In genomic region chr2:43005211-43005974, GRCh38 we compare ENCODE assay signal across 1 cellular context.
TF ChIP-seq lines count a peak whose summit lies in the region.

No MANE protein-coding gene starts in this region.

TF ChIP-seq in HepG2, 621 proteins besides CTCF, POLR2A, EP300 and RAD21 (continued from another document and continues in another):
- TF ChIP-seq ARID3A (IDR thresholded peaks at IDR 0.05; ENCODE audit: low read depth, low read length): no peak
- TF ChIP-seq ZNF7 (CRISPR knock-in tag; IDR thresholded peaks at IDR 0.05): no peak
- TF ChIP-seq PRDM4 (CRISPR knock-in tag; IDR thresholded peaks at IDR 0.05; ENCODE audit: borderline replicate concordance): no peak
- peak; percentile 53; the same call in 1 of the 2 replicates for TF ChIP-seq ZBTB26 (CRISPR knock-in tag; IDR thresholded peaks at IDR 0.05; ENCODE audit: borderline replicate concordance)
- TF ChIP-seq ZNF878 (CRISPR knock-in tag; IDR thresholded peaks at IDR 0.05): no peak
- no peak for TF ChIP-seq TCF7L2 (IDR thresholded peaks at IDR 0.05; ENCODE audit: low read depth, low read length)
- TF ChIP-seq NR2F6 (IDR thresholded peaks at IDR 0.05): peak; percentile 74
- TF ChIP-seq NR2F6 (CRISPR knock-in tag; IDR thresholded peaks at IDR 0.05): peak; percentile 81
- TF ChIP-seq ZZZ3 (CRISPR knock-in tag; IDR thresholded peaks at IDR 0.05; ENCODE audit: borderline replicate concordance): no peak
- TF ChIP-seq SNAPC4 (CRISPR knock-in tag; IDR thresholded peaks at IDR 0.05): no peak; the same call in 1 of the 2 replicates
- TF ChIP-seq SSRP1 (CRISPR knock-in tag; IDR thresholded peaks at IDR 0.05): no peak; the same call in 1 of the 2 replicates
- TF ChIP-seq ZNF749 (CRISPR knock-in tag; IDR thresholded peaks at IDR 0.05; ENCODE audit: borderline replicate concordance): no peak
- peak; percentile 91 for TF ChIP-seq BRD4 (CRISPR knock-in tag; IDR thresholded peaks at IDR 0.05)
- no peak for TF ChIP-seq GPN1 (CRISPR knock-in tag; IDR thresholded peaks at IDR 0.05; ENCODE audit: borderline replicate concordance)
- no peak for TF ChIP-seq MBD4 (IDR thresholded peaks at IDR 0.05; ENCODE audit: borderline replicate concordance, low read length)
- TF ChIP-seq ZNF652 (CRISPR knock-in tag; IDR thresholded peaks at IDR 0.05; ENCODE audit: borderline replicate concordance, low read depth): no peak; the same call in 1 of the 2 replicates
- TF ChIP-seq ZSCAN20 (CRISPR knock-in tag; IDR thresholded peaks at IDR 0.05; ENCODE audit: borderline replicate concordance): no peak
- TF ChIP-seq RORA (CRISPR knock-in tag; IDR thresholded peaks at IDR 0.05): no peak
- no peak for TF ChIP-seq ZNF234 (CRISPR knock-in tag; conservative IDR thresholded peaks at IDR 0.05)
- TF ChIP-seq ZBTB2 (CRISPR knock-in tag; IDR thresholded peaks at IDR 0.05; ENCODE audit: low read depth): no peak
- no peak for TF ChIP-seq TFDP2 (CRISPR knock-in tag; IDR thresholded peaks at IDR 0.05)
- no peak for TF ChIP-seq HNRNPLL (IDR thresholded peaks at IDR 0.05; ENCODE audit: low read depth, low read length, poor library complexity, severe bottlenecking)
- TF ChIP-seq GABPA (IDR thresholded peaks at IDR 0.05; ENCODE audit: low read depth, low read length): no peak
- TF ChIP-seq GABPA (CRISPR knock-in tag; IDR thresholded peaks at IDR 0.05; ENCODE audit: low read depth): no peak
- peak; percentile 74 for TF ChIP-seq UBTF (CRISPR knock-in tag; IDR thresholded peaks at IDR 0.05)
- no peak for TF ChIP-seq ZFP36L2 (CRISPR knock-in tag; IDR thresholded peaks at IDR 0.05)
- TF ChIP-seq KLF11 (CRISPR knock-in tag; IDR thresholded peaks at IDR 0.05): peak; percentile 84; the same call in 1 of the 2 replicates
- peak; percentile 61; the same call in 1 of the 2 replicates for TF ChIP-seq ZNF558 (CRISPR knock-in tag; IDR thresholded peaks at IDR 0.05; ENCODE audit: borderline replicate concordance)
- no peak; the same call in 1 of the 2 replicates for TF ChIP-seq DMTF1 (CRISPR knock-in tag; IDR thresholded peaks at IDR 0.05)
- no peak for TF ChIP-seq CREB1 (IDR thresholded peaks at IDR 0.05)
- no peak for TF ChIP-seq CREB1 (CRISPR knock-in tag; IDR thresholded peaks at IDR 0.05)
- no peak for TF ChIP-seq NR1H2 (CRISPR knock-in tag; IDR thresholded peaks at IDR 0.05; ENCODE audit: borderline replicate concordance, low read depth)
- peak; percentile 96 for TF ChIP-seq U2AF1 (optimal IDR thresholded peaks at IDR 0.05; ENCODE audit: low read depth, low read length)
- no peak for TF ChIP-seq PAX8 (CRISPR knock-in tag; IDR thresholded peaks at IDR 0.05; ENCODE audit: borderline replicate concordance)
- TF ChIP-seq BHLHE40 (IDR thresholded peaks at IDR 0.05; ENCODE audit: low read length): no peak
- peak; percentile 81; the same call in 1 of the 2 replicates for TF ChIP-seq KDM3A (CRISPR knock-in tag; IDR thresholded peaks at IDR 0.05; ENCODE audit: low read depth)
- TF ChIP-seq ZHX1 (CRISPR knock-in tag; IDR thresholded peaks at IDR 0.05; ENCODE audit: low read depth): peak; percentile 78; the same call in 1 of the 2 replicates
